19 cellular contexts compared by ENCODE assay signal in genomic region chr17:36679815-36680467, GRCh38.
DNase-seq lines count a peak whose midpoint lies in the region; ATAC-seq and TF ChIP-seq lines count a peak whose summit lies in the region.
"Had no signal": no experiment of that assay in that cellular context is flagged by ENCODE, and none has a peak within 500 bp of the region (broad histone marks: within the 10 kb centered on the region; RNA-seq: fewer than 3 reads in every experiment).

No MANE protein-coding gene starts in this region.

- H3K4me1 ChIP-seq in endodermal cell (ENCODE audit: control insufficient read depth, insufficient read depth, low read length): no peaks in the 10 kb centered on the region

- H3K9ac ChIP-seq in endodermal cell (ENCODE audit: extremely low read depth, low read length, poor library complexity, severe bottlenecking): no peak overlapping the region

- H3K9me3 Mint-ChIP-seq in activated T-cell treated with anti-CD3 and anti-CD28 coated beads, Interleukin-2, amount 50 U/mL, for 24 hours: no peaks in the 10 kb centered on the region
- H3K9me3 Mint-ChIP-seq in activated T-cell treated with anti-CD3 and anti-CD28 coated beads, Interleukin-2, amount 50 U/mL, for 4 hours: no peaks in the 10 kb centered on the region
- H3K9me3 Mint-ChIP-seq in endodermal cell: no peaks in the 10 kb centered on the region
- H3K9me3 Mint-ChIP-seq in stimulated activated effector memory CD8-positive, alpha-beta T cell treated with anti-CD3 and anti-CD28 coated beads, Interleukin-12 subunit alpha, Interleukin-12 subunit beta, amount 100 ng/mL, for 72 hours: no peaks in the 10 kb centered on the region
- H3K9me3 Mint-ChIP-seq: CD14-positive monocyte; CD4-positive, alpha-beta memory T cell; H9 had no signal

- no peaks in the 10 kb centered on the region for H3K36me3 Mint-ChIP-seq in activated T-cell treated with anti-CD3 and anti-CD28 coated beads, Interleukin-2, amount 50 U/mL, for 24 hours (ENCODE audit: low read depth)
- no peaks in the 10 kb centered on the region for H3K36me3 Mint-ChIP-seq in activated T-cell treated with anti-CD3 and anti-CD28 coated beads, Interleukin-2, amount 50 U/mL, for 4 hours (ENCODE audit: insufficient read depth)
- no peaks in the 10 kb centered on the region for H3K36me3 Mint-ChIP-seq in endodermal cell (ENCODE audit: low read depth)
- no peaks in the 10 kb centered on the region for H3K36me3 Mint-ChIP-seq in stimulated activated effector memory CD8-positive, alpha-beta T cell treated with anti-CD3 and anti-CD28 coated beads, Interleukin-12 subunit alpha, Interleukin-12 subunit beta, amount 100 ng/mL, for 72 hours
- H3K36me3 Mint-ChIP-seq: CD14-positive monocyte; CD4-positive, alpha-beta memory T cell had no signal

- no peaks in the 10 kb centered on the region for H3K27me3 ChIP-seq in endodermal cell (ENCODE audit: control insufficient read depth, insufficient read depth, low read length, poor library complexity, severe bottlenecking)
- H3K27me3 ChIP-seq: BE2C had no signal

- no peak overlapping the region for H3K4me3 ChIP-seq in endodermal cell (ENCODE audit: low read length)
- H3K4me3 ChIP-seq: K562 had no signal

- H3K4me1 Mint-ChIP-seq in activated T-cell treated with anti-CD3 and anti-CD28 coated beads, Interleukin-2, amount 50 U/mL, for 24 hours (ENCODE audit: low read depth): peaks cover 13% of the 10 kb centered on the region
- H3K4me1 Mint-ChIP-seq in activated T-cell treated with anti-CD3 and anti-CD28 coated beads, Interleukin-2, amount 50 U/mL, for 4 hours (ENCODE audit: low read depth): peaks cover 18% of the 10 kb centered on the region
- H3K4me1 Mint-ChIP-seq in endodermal cell: peaks cover 2% of the 10 kb centered on the region
- H3K4me1 Mint-ChIP-seq in stimulated activated effector memory CD8-positive, alpha-beta T cell treated with anti-CD3 and anti-CD28 coated beads, Interleukin-12 subunit alpha, Interleukin-12 subunit beta, amount 100 ng/mL, for 72 hours: peaks cover 27% of the 10 kb centered on the region

- no peak for TF ChIP-seq CTCF in endodermal cell (conservative IDR thresholded peaks at IDR 0.05)
- no peak for TF ChIP-seq CTCF in GM20000 (IDR thresholded peaks at IDR 0.05; ENCODE audit: extremely low read depth, missing control alignments)

- H3K9me3 ChIP-seq in endodermal cell (ENCODE audit: control insufficient read depth, low read length): no peaks in the 10 kb centered on the region
- H3K9me3 ChIP-seq: BE2C had no signal

- H3K36me3 ChIP-seq in endodermal cell (ENCODE audit: control insufficient read depth, insufficient read depth, low read length): no peaks in the 10 kb centered on the region
- H3K36me3 ChIP-seq: BE2C had no signal

- ATAC-seq in activated T-cell treated with anti-CD3 and anti-CD28 coated beads, Interleukin-2, amount 50 U/mL, for 4 hours: no peak
- ATAC-seq in stimulated activated effector memory CD8-positive, alpha-beta T cell treated with anti-CD3 and anti-CD28 coated beads, Interleukin-12 subunit alpha, Interleukin-12 subunit beta, amount 100 ng/mL, for 72 hours: no peak
- no peak for ATAC-seq in GM21367 (IDR thresholded peaks at IDR 0.05; ENCODE audit: unreplicated experiment)
- ATAC-seq: K562 had no signal

- 88 to 92% methylated on average over 5 to 9 of the region's 9 CpGs for WGBS in endodermal cell (ENCODE audit: insufficient coverage in 1 of 2, insufficient read length in 1 of 2), 2 experiments

- H3K27me3 Mint-ChIP-seq in activated T-cell treated with anti-CD3 and anti-CD28 coated beads, Interleukin-2, amount 50 U/mL, for 24 hours: no peaks in the 10 kb centered on the region
- H3K27me3 Mint-ChIP-seq in activated T-cell treated with anti-CD3 and anti-CD28 coated beads, Interleukin-2, amount 50 U/mL, for 4 hours (ENCODE audit: low read depth): no peaks in the 10 kb centered on the region
- H3K27me3 Mint-ChIP-seq in endodermal cell (ENCODE audit: insufficient read depth): peaks cover 3% of the 10 kb centered on the region
- H3K27me3 Mint-ChIP-seq: CD4-positive, alpha-beta memory T cell had no signal

- H3K27ac Mint-ChIP-seq in activated T-cell treated with anti-CD3 and anti-CD28 coated beads, Interleukin-2, amount 50 U/mL, for 24 hours: peak overlapping the region; percentile 2
- no peak overlapping the region for H3K27ac Mint-ChIP-seq in endodermal cell
- peak overlapping the region; percentile 58 for H3K27ac Mint-ChIP-seq in stimulated activated effector memory CD8-positive, alpha-beta T cell treated with anti-CD3 and anti-CD28 coated beads, Interleukin-12 subunit alpha, Interleukin-12 subunit beta, amount 100 ng/mL, for 72 hours
- H3K27ac Mint-ChIP-seq: CD14-positive monocyte had no signal

- no peak overlapping the region for H3K27ac ChIP-seq in endodermal cell (ENCODE audit: low read depth, low read length)

- H3K4me3 Mint-ChIP-seq in activated T-cell treated with anti-CD3 and anti-CD28 coated beads, Interleukin-2, amount 50 U/mL, for 24 hours: no peak overlapping the region
- no peak overlapping the region for H3K4me3 Mint-ChIP-seq in activated T-cell treated with anti-CD3 and anti-CD28 coated beads, Interleukin-2, amount 50 U/mL, for 4 hours
- no peak overlapping the region for H3K4me3 Mint-ChIP-seq in endodermal cell
- H3K4me3 Mint-ChIP-seq in stimulated activated effector memory CD8-positive, alpha-beta T cell treated with anti-CD3 and anti-CD28 coated beads, Interleukin-12 subunit alpha, Interleukin-12 subunit beta, amount 100 ng/mL, for 72 hours: no peak overlapping the region
- H3K4me3 Mint-ChIP-seq: CD14-positive monocyte; CD4-positive, alpha-beta memory T cell had no signal

- no peak for DNase-seq in activated T-cell treated with anti-CD3 and anti-CD28 coated beads, Interleukin-2, amount 50 U/mL, for 24 hours
- no peak for DNase-seq in activated T-cell treated with anti-CD3 and anti-CD28 coated beads, Interleukin-2, amount 50 U/mL, for 4 hours
- DNase-seq in SK-N-DZ (ENCODE audit: low spot score): peak; percentile 39
- peak; percentile 66 for DNase-seq in endodermal cell
- no peak for DNase-seq in stimulated activated effector memory CD8-positive, alpha-beta T cell treated with anti-CD3 and anti-CD28 coated beads, Interleukin-12 subunit alpha, Interleukin-12 subunit beta, amount 100 ng/mL, for 72 hours (ENCODE audit: low spot score in 2 of 2)
- no peak for DNase-seq in NCI-H82 (lab: John Stamatoyannopoulos, UW)
- no peak for DNase-seq in GM20000 (ENCODE audit: low spot score)
- DNase-seq: 8988T; CD4-positive, alpha-beta memory T cell; DMS153; DMS79; GDM1; GOT3; H9; IMR-90 had no signal

Comparison
In these comparisons a context has a peak if more than half of its experiments do, and no peak if none do; other contexts are left out.
1. DNase-seq: peak in SK-N-DZ (single experiment) and endodermal cell (single experiment); none in activated T-cell treated with anti-CD3 and anti-CD28 coated beads, Interleukin-2, amount 50 U/mL, for 24 hours (single experiment), activated T-cell treated with anti-CD3 and anti-CD28 coated beads, Interleukin-2, amount 50 U/mL, for 4 hours (single experiment), stimulated activated effector memory CD8-positive, alpha-beta T cell treated with anti-CD3 and anti-CD28 coated beads, Interleukin-12 subunit alpha, Interleukin-12 subunit beta, amount 100 ng/mL, for 72 hours (0 of 2), NCI-H82 (single experiment) and GM20000 (single experiment).